Comparison of ENCODE assay signal across 13 cellular contexts in the genomic region with DNA sequence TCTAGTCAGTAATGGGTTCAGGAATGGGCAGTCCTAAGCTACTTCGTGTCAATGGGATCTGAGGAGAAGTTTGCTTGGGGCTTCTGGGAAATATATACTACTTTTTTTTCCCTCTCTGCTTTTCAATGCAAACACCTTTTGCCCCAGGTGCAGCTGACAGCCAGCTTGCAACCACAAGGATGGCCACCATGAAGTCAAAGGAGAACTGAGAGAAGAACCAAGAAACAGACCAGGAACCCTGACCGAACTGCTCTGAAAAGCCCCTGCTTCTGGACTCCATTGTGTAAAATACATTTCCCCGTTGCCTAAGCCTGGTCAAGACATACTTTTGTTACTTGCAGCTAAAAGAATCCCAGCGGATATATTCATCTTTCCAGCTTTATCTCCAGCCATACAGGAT. TPM values are rescaled to one million over a fixed set of nuclear protein-coding genes. Genes with fewer than 3 reads are reported as not detected.
DNase-seq lines count a peak whose midpoint lies in the region; ATAC-seq and TF ChIP-seq lines count a peak whose summit lies in the region.
"Had no signal": no experiment of that assay in that cellular context is flagged by ENCODE, and none has a peak within 500 bp of the region (broad histone marks: within the 10 kb centered on the region; RNA-seq: fewer than 3 reads in every experiment).

No MANE protein-coding gene starts in this region.

- no peak for DNase-seq in central memory CD8-positive, alpha-beta T cell (ENCODE audit: low spot score in 2 of 2)
- DNase-seq in activated effector memory CD4-positive, alpha-beta T cell treated with anti-CD3 and anti-CD28 coated beads, Interleukin-2, amount 50 U/mL, for 16 hours = no peak
- no peak for DNase-seq in foreskin fibroblast
- DNase-seq in NCI-H446 (lab: John Stamatoyannopoulos, UW) = no peak
- DNase-seq in BE2C = no peak
- DNase-seq: CD4-positive, alpha-beta T cell; erythroblast; NCI-H526 treated with DMSO at 0.1 percent for 48 hours; thyroid gland had no signal

- peaks cover 47% of the 10 kb centered on the region for H3K4me1 Mint-ChIP-seq in central memory CD8-positive, alpha-beta T cell

- no peaks in the 10 kb centered on the region for H3K36me3 ChIP-seq in BE2C
- H3K36me3 ChIP-seq: thyroid gland had no signal

- H3K9me3 ChIP-seq in BE2C = no peaks in the 10 kb centered on the region
- H3K9me3 ChIP-seq: thyroid gland had no signal

- H3K27me3 Mint-ChIP-seq in central memory CD8-positive, alpha-beta T cell = no peaks in the 10 kb centered on the region
- H3K27me3 Mint-ChIP-seq: CD4-positive, alpha-beta T cell had no signal

- no peak overlapping the region for H3K4me3 Mint-ChIP-seq in central memory CD8-positive, alpha-beta T cell
- H3K4me3 Mint-ChIP-seq: CD4-positive, alpha-beta T cell had no signal

- H3K27ac Mint-ChIP-seq in central memory CD8-positive, alpha-beta T cell (ENCODE audit: low read depth) = peak overlapping the region; percentile 4
- H3K27ac Mint-ChIP-seq: CD4-positive, alpha-beta T cell had no signal

- H3K36me3 Mint-ChIP-seq in central memory CD8-positive, alpha-beta T cell (ENCODE audit: insufficient read depth) = no peaks in the 10 kb centered on the region

- H3K4me3 ChIP-seq in foreskin fibroblast (ENCODE audit: low read depth in 1 of 2, low read length in 2 of 2) (no peak overlapping the region), BE2C (ENCODE audit: low read depth, low read length) (no peak overlapping the region)
- H3K4me3 ChIP-seq: SK-N-MC, thyroid gland had no signal

- H3K9me3 Mint-ChIP-seq in central memory CD8-positive, alpha-beta T cell = no peaks in the 10 kb centered on the region
- H3K9me3 Mint-ChIP-seq: CD4-positive, alpha-beta T cell had no signal

- TF ChIP-seq CTCF in foreskin fibroblast (IDR thresholded peaks at IDR 0.05; ENCODE audit: low read depth, low read length) (no peak), BE2C (IDR thresholded peaks at IDR 0.05; ENCODE audit: low read depth, low read length) (no peak)

- no peaks in the 10 kb centered on the region for H3K27me3 ChIP-seq in BE2C
- H3K27me3 ChIP-seq: thyroid gland had no signal

- ATAC-seq in GM18909 (IDR thresholded peaks at IDR 0.05; ENCODE audit: poor library complexity, unreplicated experiment) (peak; percentile 72), GM21723 (IDR thresholded peaks at IDR 0.05; ENCODE audit: unreplicated experiment) (peak; percentile 80), HG03108 (IDR thresholded peaks at IDR 0.05; ENCODE audit: unreplicated experiment) (peak; percentile 74)
- no peak for ATAC-seq in central memory CD8-positive, alpha-beta T cell (replicated peaks; ENCODE audit: extremely low read depth, poor library complexity, severe bottlenecking)

- no peaks in the 10 kb centered on the region for H3K4me1 ChIP-seq in BE2C

RNA-seq across cellular contexts. Expression of a gene that starts 20.1 kb away (rescaled TPM):
- 24.4 TPM for polyA plus RNA-seq in BE2C (2012; ENCODE audit: insufficient read depth, insufficient read length, low read depth)
